Comparison of ENCODE assay signal across 8 cellular contexts in genomic region chr2:177763532-177764265, GRCh38.
A peak's percentile ranks its signal among the peaks of the same experiment; 100 is the strongest.
DNase-seq lines count a peak whose midpoint lies in the region; ATAC-seq and TF ChIP-seq lines count a peak whose summit lies in the region.

No MANE protein-coding gene starts in this region.

- CTCF ChIA-PET in activated naive CD4-positive, alpha-beta T cell treated with anti-CD3 and anti-CD28 coated beads for 36 hours (lab: Charles Lee), result interaction anchor here (0.8 to 3.0 kb wide), 16 partner anchors 10 to 600 kb away, joined by 3 to 23 read pairs (median 4); no protein-coding TSS in a partner anchor

- H3K9me3 ChIP-seq in heart left ventricle, result no peaks in the 10 kb centered on the region
- H3K9me3 ChIP-seq in aorta (ENCODE audit: control insufficient read depth, low read length), result no peaks in the 10 kb centered on the region

- H3K27ac Mint-ChIP-seq in activated naive CD4-positive, alpha-beta T cell treated with anti-CD3 and anti-CD28 coated beads for 36 hours, result no peak overlapping the region

- 23 to 35% (median 26%) methylated on average over 14 of the region's 14 CpGs for WGBS in heart left ventricle, 4 donors
- 21 to 33% methylated on average over 14 of the region's 14 CpGs for WGBS in aorta, 2 donors

- H3K27me3 Mint-ChIP-seq in activated naive CD4-positive, alpha-beta T cell treated with anti-CD3 and anti-CD28 coated beads for 36 hours (ENCODE audit: low read depth), result peaks cover 12% of the 10 kb centered on the region

- TF ChIP-seq CTCF in GM12865 (IDR thresholded peaks at IDR 0.05; ENCODE audit: insufficient read depth, low read depth, low read length, missing control alignments), result peak; percentile 86
- peak; percentile 71 for TF ChIP-seq CTCF in LNCaP clone FGC (IDR thresholded peaks at IDR 0.05; ENCODE audit: control insufficient read depth, extremely low read depth, insufficient read depth)
- TF ChIP-seq CTCF in heart left ventricle (IDR thresholded peaks at IDR 0.05), result peak; percentile 74 to 90 (median 82)

- H3K4me3 ChIP-seq in GM12865 (ENCODE audit: low read depth, low read length), result no peak overlapping the region
- no peak overlapping the region for H3K4me3 ChIP-seq in LNCaP clone FGC (ENCODE audit: low read depth, low read length)
- H3K4me3 ChIP-seq in heart left ventricle, result peak overlapping the region in 1 of 12 donors; percentile 24
- no peak overlapping the region for H3K4me3 ChIP-seq in aorta (ENCODE audit: low read length in 2 of 2)

- no peak for TF ChIP-seq POLR2A in heart left ventricle (IDR thresholded peaks at IDR 0.05)

- H3K9me3 Mint-ChIP-seq in activated naive CD4-positive, alpha-beta T cell treated with anti-CD3 and anti-CD28 coated beads for 36 hours, result no peaks in the 10 kb centered on the region

- no peaks in the 10 kb centered on the region for H3K36me3 Mint-ChIP-seq in activated naive CD4-positive, alpha-beta T cell treated with anti-CD3 and anti-CD28 coated beads for 36 hours (ENCODE audit: low read depth)

- in situ Hi-C loops in SK-MEL-5 (cut with HindIII; ENCODE audit: low pct_unique_long_range_greater_than_20kb, low sequenced_read_pairs), result no loop called here

- H3K27me3 ChIP-seq in heart left ventricle, result no peaks in the 10 kb centered on the region
- H3K27me3 ChIP-seq in aorta (ENCODE audit: control insufficient read depth in 1 of 2, insufficient read depth in 2 of 2, low read length in 1 of 2), result no peaks in the 10 kb centered on the region

- H3K27ac ChIP-seq in heart left ventricle (no peak overlapping the region), aorta (ENCODE audit: low read depth in 1 of 2, low read length in 2 of 2) (no peak overlapping the region)

- H3K4me1 ChIP-seq in heart left ventricle (peaks cover 0 to 15% (median 2%) of the 10 kb centered on the region in 12 donors), aorta (ENCODE audit: control insufficient read depth in 1 of 2, insufficient read depth in 2 of 2, low read length in 2 of 2) (no peaks in the 10 kb centered on the region)

- H3K4me3 Mint-ChIP-seq in activated naive CD4-positive, alpha-beta T cell treated with anti-CD3 and anti-CD28 coated beads for 36 hours, result no peak overlapping the region

- intact Hi-C loops in activated naive CD4-positive, alpha-beta T cell treated with anti-CD3 and anti-CD28 coated beads for 36 hours (cut with micrococcal nuclease), result loop anchor here (1.0 to 2.0 kb wide), 3 partner anchors 39 to 599 kb away; no protein-coding TSS in a partner anchor
- intact Hi-C loops in heart left ventricle (cut with DNase I) (loop anchor here in 9 of 10 donors (2.0 to 10.0 kb wide), 6 partner anchors 426 to 601 kb away; no protein-coding TSS in a partner anchor), aorta (cut with DNase I) (loop anchor here in 1 of 2 donors (10.0 kb wide), 1 partner anchor 429 kb away; no protein-coding TSS in a partner anchor)

- peak; percentile 49 to 89 (median 86) for ATAC-seq in heart left ventricle
- peak; percentile 81 for ATAC-seq in aorta (ENCODE audit: low FRiP score)

- H3K36me3 ChIP-seq in heart left ventricle (no peaks in the 10 kb centered on the region), aorta (ENCODE audit: control insufficient read depth in 1 of 2, insufficient read depth in 2 of 2, low read length in 1 of 2) (no peaks in the 10 kb centered on the region)

- DNase-seq in GM12865 (ENCODE audit: low read depth) (peak; percentile 83), HCEC 1CT (peak; percentile 64), LNCaP clone FGC (ENCODE audit: low read depth) (no peak), SK-MEL-5 (ENCODE audit: low read depth, low spot score) (peak; percentile 85), heart left ventricle (peak; percentile 70 to 81 (median 74)), pulmonary artery endothelial cell (ENCODE audit: low read depth, low spot score) (peak; percentile 32), aorta (peak; percentile 78 to 85)
- DNase-seq in activated naive CD4-positive, alpha-beta T cell treated with anti-CD3 and anti-CD28 coated beads for 36 hours, result peak; percentile 88

- H3K4me1 Mint-ChIP-seq in activated naive CD4-positive, alpha-beta T cell treated with anti-CD3 and anti-CD28 coated beads for 36 hours (ENCODE audit: low read depth), result peaks cover 3% of the 10 kb centered on the region
